In genomic region chr19:18433735-18434398, GRCh38 we compare ENCODE assay signal across 8 cellular contexts. TPM values are rescaled to one million over a fixed set of nuclear protein-coding genes. Genes with fewer than 3 reads are reported as not detected.
A peak's percentile ranks its signal among the peaks of the same experiment; 100 is the strongest.
DNase-seq lines count a peak whose midpoint lies in the region; ATAC-seq, FAIRE-seq and TF ChIP-seq lines count a peak whose summit lies in the region.

No MANE protein-coding gene starts in this region.

- H3K9me3 ChIP-seq in kidney (ENCODE audit: control insufficient read depth in 1 of 2, low read length in 2 of 2) (no peaks in the 10 kb centered on the region), tibial nerve (no peaks in the 10 kb centered on the region)

- no peaks in the 10 kb centered on the region for H3K9me3 Mint-ChIP-seq in activated T-cell treated with anti-CD3 and anti-CD28 coated beads, Interleukin-2, amount 50 U/mL, for 24 hours
- H3K9me3 Mint-ChIP-seq in activated naive CD8-positive, alpha-beta T cell treated with anti-CD3 and anti-CD28 coated beads, Interleukin-2, amount 50 U/mL, for 24 hours, result no peaks in the 10 kb centered on the region

- TF ChIP-seq POLR2A in tibial nerve (IDR thresholded peaks at IDR 0.05), result no peak

- peaks cover 32% of the 10 kb centered on the region for H3K36me3 Mint-ChIP-seq in activated T-cell treated with anti-CD3 and anti-CD28 coated beads, Interleukin-2, amount 50 U/mL, for 24 hours (ENCODE audit: low read depth)
- H3K36me3 Mint-ChIP-seq in activated naive CD8-positive, alpha-beta T cell treated with anti-CD3 and anti-CD28 coated beads, Interleukin-2, amount 50 U/mL, for 24 hours (ENCODE audit: low read depth), result peaks cover 3% of the 10 kb centered on the region

- H3K4me3 ChIP-seq in kidney (ENCODE audit: low read length in 2 of 2) (no peak overlapping the region), tibial nerve (peak overlapping the region in 3 of 4 donors; percentile 26 to 58 (median 50))

- WGBS in tibial nerve, 2 donors, result 23 to 37% methylated on average over 15 to 32 of the region's 60 CpGs

- intact Hi-C loops in kidney (cut with DNase I), result no loop called here

- no peak for TF ChIP-seq EP300 in tibial nerve (IDR thresholded peaks at IDR 0.05)

- H3K27me3 Mint-ChIP-seq in activated T-cell treated with anti-CD3 and anti-CD28 coated beads, Interleukin-2, amount 50 U/mL, for 24 hours, result no peaks in the 10 kb centered on the region
- H3K27me3 Mint-ChIP-seq in activated naive CD8-positive, alpha-beta T cell treated with anti-CD3 and anti-CD28 coated beads, Interleukin-2, amount 50 U/mL, for 24 hours, result no peaks in the 10 kb centered on the region

- H3K27me3 ChIP-seq in tibial nerve, result no peaks in the 10 kb centered on the region

- H3K4me3 Mint-ChIP-seq in activated T-cell treated with anti-CD3 and anti-CD28 coated beads, Interleukin-2, amount 50 U/mL, for 24 hours, result peak overlapping the region; percentile 36
- peak overlapping the region; percentile 24 for H3K4me3 Mint-ChIP-seq in activated naive CD8-positive, alpha-beta T cell treated with anti-CD3 and anti-CD28 coated beads, Interleukin-2, amount 50 U/mL, for 24 hours

- ATAC-seq in activated naive CD8-positive, alpha-beta T cell treated with anti-CD3 and anti-CD28 coated beads, Interleukin-2, amount 50 U/mL, for 24 hours, result no peak
- ATAC-seq in HG02642 (IDR thresholded peaks at IDR 0.05; ENCODE audit: poor library complexity, unreplicated experiment), result no peak
- no peak for ATAC-seq in GM21737 (IDR thresholded peaks at IDR 0.05; ENCODE audit: unreplicated experiment)

- peak overlapping the region; percentile 44 for H3K27ac Mint-ChIP-seq in activated T-cell treated with anti-CD3 and anti-CD28 coated beads, Interleukin-2, amount 50 U/mL, for 24 hours
- no peak overlapping the region for H3K27ac Mint-ChIP-seq in activated naive CD8-positive, alpha-beta T cell treated with anti-CD3 and anti-CD28 coated beads, Interleukin-2, amount 50 U/mL, for 24 hours

- no peak for TF ChIP-seq CTCF in kidney (IDR thresholded peaks at IDR 0.05; ENCODE audit: borderline replicate concordance, extremely low read depth, insufficient read depth)
- no peak for TF ChIP-seq CTCF in tibial nerve (IDR thresholded peaks at IDR 0.05)

- H3K9ac ChIP-seq in kidney (ENCODE audit: low read length in 2 of 2), result no peak overlapping the region

- DNase-seq in activated T-cell treated with anti-CD3 and anti-CD28 coated beads, Interleukin-2, amount 50 U/mL, for 24 hours, result no peak
- DNase-seq in activated T-cell treated with anti-CD3 and anti-CD28 coated beads, Interleukin-2, amount 50 U/mL, for 48 hours, result no peak
- no peak for DNase-seq in activated naive CD8-positive, alpha-beta T cell treated with anti-CD3 and anti-CD28 coated beads, Interleukin-2, amount 50 U/mL, for 24 hours
- DNase-seq in kidney (peak; percentile 85), tibial nerve (ENCODE audit: low spot score in 2 of 2) (no peak), NCI-H69 (lab: John Stamatoyannopoulos, UW) (no peak)

- H3K27ac ChIP-seq in kidney (ENCODE audit: low read depth in 2 of 2, low read length in 2 of 2) (peak overlapping the region in 1 of 2 donors; percentile 28), tibial nerve (peak overlapping the region; percentile 5 to 79 (median 68))

- peaks cover 35% of the 10 kb centered on the region for H3K4me1 Mint-ChIP-seq in activated T-cell treated with anti-CD3 and anti-CD28 coated beads, Interleukin-2, amount 50 U/mL, for 24 hours (ENCODE audit: low read depth)
- peaks cover 31% of the 10 kb centered on the region for H3K4me1 Mint-ChIP-seq in activated naive CD8-positive, alpha-beta T cell treated with anti-CD3 and anti-CD28 coated beads, Interleukin-2, amount 50 U/mL, for 24 hours

- no peak for FAIRE-seq in kidney (lab: Jason Lieb, UNC)

- H3K36me3 ChIP-seq in kidney (ENCODE audit: control insufficient read depth in 1 of 2, insufficient read depth in 2 of 2, low read length in 2 of 2) (no peaks in the 10 kb centered on the region), tibial nerve (peaks cover 0 to 36% (median 0%) of the 10 kb centered on the region in 3 donors)

- H3K4me1 ChIP-seq in kidney (ENCODE audit: control insufficient read depth in 1 of 2, insufficient read depth in 1 of 2, low read depth in 1 of 2, low read length in 2 of 2) (peaks cover 0 to 9% of the 10 kb centered on the region in 2 donors), tibial nerve (peaks cover 0 to 68% (median 36%) of the 10 kb centered on the region in 4 donors)

RNA-seq across cellular contexts. Expression of gene ISYNA1, which starts 4.1 kb away (rescaled TPM):
- 68.6 TPM for total RNA-seq in kidney
- 101 TPM for polyA plus RNA-seq in kidney (ENCODE audit: insufficient read depth, low read depth, low replicate concordance)
- total RNA-seq in tibial nerve, result 10 to 100 TPM; 43.5 to 82.2 (median 52.4) TPM

RNA-seq across cellular contexts. Expression of gene SSBP4, which starts 14.7 kb away (rescaled TPM):
- total RNA-seq in kidney (64.9 TPM), tibial nerve (100 to 1,000 TPM in 1 of 4 donors, 10 to 100 TPM in 3; 67.4 to 172 (median 84.2) TPM)
- 74.9 TPM for polyA plus RNA-seq in kidney (ENCODE audit: insufficient read depth, low read depth, low replicate concordance)

RNA-seq across cellular contexts. Expression of gene LRRC25, which starts 36.4 kb away (rescaled TPM):
- total RNA-seq in kidney, result 13.1 TPM
- 2.7 TPM for polyA plus RNA-seq in kidney (ENCODE audit: insufficient read depth, low read depth, low replicate concordance)
- total RNA-seq in tibial nerve, result 10 to 100 TPM in 2 of 4 donors, 1 to 10 TPM in 2; 9.0 to 13.8 (median 9.8) TPM

RNA-seq across cellular contexts. Expression of gene GDF15, which starts 47.9 kb away (rescaled TPM):
- total RNA-seq in kidney (51.2 TPM), tibial nerve (10 to 100 TPM in 2 of 4 donors, 1 to 10 TPM in 2; 4.2 to 31.0 (median 13.2) TPM)
- polyA plus RNA-seq in kidney (ENCODE audit: insufficient read depth, low read depth, low replicate concordance), result 154 TPM

Comparison
In these comparisons a context has a peak if more than half of its experiments do, and no peak if none do; other contexts are left out.
1. H3K4me3 ChIP-seq: peak in tibial nerve (3 of 4); none in kidney (0 of 2).